Comparison of ENCODE assay signal across 8 cellular contexts in the genomic region with DNA sequence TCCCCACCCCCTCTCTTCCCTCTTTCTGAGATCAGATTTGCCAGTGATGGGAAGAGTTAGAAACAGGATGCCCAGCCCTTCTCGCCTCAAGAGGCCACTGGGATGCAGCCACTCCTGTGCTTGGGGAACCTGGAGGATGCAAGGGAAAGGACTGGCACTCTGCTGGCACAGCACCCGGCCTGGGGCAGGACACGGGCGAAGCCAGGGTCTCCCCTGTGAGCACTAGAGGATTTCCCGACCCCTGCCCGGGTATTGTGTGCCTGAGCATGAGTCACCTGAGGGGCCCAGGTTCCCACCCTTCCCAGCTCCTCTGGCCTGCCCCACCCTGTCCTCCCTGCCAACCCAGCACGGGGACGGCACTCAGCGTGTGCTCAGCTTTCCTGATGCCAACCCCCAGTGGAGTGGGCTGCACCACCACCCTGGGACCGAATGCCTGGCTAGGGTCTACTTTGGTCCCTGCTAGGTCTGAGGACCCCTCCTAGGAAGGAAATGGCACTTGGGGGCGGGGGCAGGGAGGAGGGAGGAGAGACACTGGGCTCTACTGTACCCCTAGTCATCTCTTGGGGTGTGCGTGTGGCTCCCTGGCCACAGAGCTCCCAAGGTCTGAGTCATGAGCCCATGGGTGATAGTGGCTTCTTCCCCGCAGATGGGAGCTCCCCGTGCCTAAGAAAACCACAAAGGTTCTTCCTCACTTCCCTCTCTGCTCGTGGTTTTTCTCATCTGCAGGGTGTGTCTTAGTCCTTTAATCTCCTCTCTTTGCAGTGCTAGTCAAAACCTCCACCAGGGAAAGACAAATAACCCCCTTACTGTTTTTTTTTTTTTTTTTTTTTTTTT. TPM values are rescaled to one million over a fixed set of nuclear protein-coding genes. Genes with fewer than 3 reads are reported as not detected.
A peak's percentile ranks its signal among the peaks of the same experiment; 100 is the strongest.
DNase-seq lines count a peak whose midpoint lies in the region; ATAC-seq and TF ChIP-seq lines count a peak whose summit lies in the region.

No MANE protein-coding gene starts in this region.

- H3K79me2 ChIP-seq in osteoblast (ENCODE audit: insufficient read depth, low read length) = peaks cover 86% of the 10 kb centered on the region

- peaks cover 18% of the 10 kb centered on the region for H3K36me3 ChIP-seq in BE2C
- H3K36me3 ChIP-seq in osteoblast (ENCODE audit: insufficient read depth, low read length) = peaks cover 18% of the 10 kb centered on the region
- peaks cover 0 to 15% (median 0%) of the 10 kb centered on the region in 3 donors for H3K36me3 ChIP-seq in tibial nerve

- no peaks in the 10 kb centered on the region for H3K9me3 ChIP-seq in BE2C
- no peaks in the 10 kb centered on the region for H3K9me3 ChIP-seq in osteoblast (ENCODE audit: low read depth, low read length)
- no peaks in the 10 kb centered on the region for H3K9me3 ChIP-seq in tibial nerve

- no peaks in the 10 kb centered on the region for H3K9me3 Mint-ChIP-seq in effector memory CD8-positive, alpha-beta T cell

- H4K20me1 ChIP-seq in osteoblast (ENCODE audit: insufficient read depth, low read length) = peaks cover 23% of the 10 kb centered on the region

- no peak for TF ChIP-seq CTCF in BE2C (IDR thresholded peaks at IDR 0.05; ENCODE audit: low read depth, low read length)
- no peak for TF ChIP-seq CTCF in osteoblast (IDR thresholded peaks at IDR 0.05; ENCODE audit: extremely low read depth, low read depth, low read length)
- no peak for TF ChIP-seq CTCF in tibial nerve (IDR thresholded peaks at IDR 0.05)

- no peaks in the 10 kb centered on the region for H3K27me3 Mint-ChIP-seq in effector memory CD8-positive, alpha-beta T cell

- H3K27ac Mint-ChIP-seq in effector memory CD8-positive, alpha-beta T cell = peak overlapping the region; percentile 93 to 97

- H3K4me1 Mint-ChIP-seq in effector memory CD8-positive, alpha-beta T cell (ENCODE audit: low read depth in 2 of 2) = peaks cover 68% of the 10 kb centered on the region in 2 donors

- WGBS in tibial nerve, 2 donors = 13 to 19% methylated on average over 8 to 12 of the region's 15 CpGs

- H3K27me3 ChIP-seq in BE2C = no peaks in the 10 kb centered on the region
- H3K27me3 ChIP-seq in osteoblast (ENCODE audit: insufficient read depth, low read length) = no peaks in the 10 kb centered on the region
- H3K27me3 ChIP-seq in tibial nerve = no peaks in the 10 kb centered on the region

- peaks cover 98% of the 10 kb centered on the region for H3K36me3 Mint-ChIP-seq in effector memory CD8-positive, alpha-beta T cell (ENCODE audit: insufficient read depth)

- no peak for TF ChIP-seq POLR2A in tibial nerve (IDR thresholded peaks at IDR 0.05)

- H3K4me3 ChIP-seq in BE2C (ENCODE audit: low read depth, low read length) (peak overlapping the region; percentile 18), osteoblast (ENCODE audit: insufficient read depth, low read length) (peak overlapping the region; percentile 60), tibial nerve (peak overlapping the region in 2 of 4 donors; percentile 16 to 23)

- peaks cover 63% of the 10 kb centered on the region for H3K4me1 ChIP-seq in BE2C
- H3K4me1 ChIP-seq in osteoblast (ENCODE audit: insufficient read depth, low read length) = peaks cover 83% of the 10 kb centered on the region
- peaks cover 24 to 99% (median 86%) of the 10 kb centered on the region in 4 donors for H3K4me1 ChIP-seq in tibial nerve

- H3K27ac ChIP-seq in osteoblast (ENCODE audit: low read depth, low read length) (peak overlapping the region; percentile 100), tibial nerve (peak overlapping the region; percentile 94 to 98 (median 96))

- peak overlapping the region; percentile 77 for H3K4me2 ChIP-seq in osteoblast (ENCODE audit: insufficient read depth, low read length)

- no peak overlapping the region for H2AFZ ChIP-seq in osteoblast (ENCODE audit: low read length)

- peak in 1 of 2 donors; percentile 14 for TF ChIP-seq EP300 in tibial nerve (IDR thresholded peaks at IDR 0.05)

- H3K4me3 Mint-ChIP-seq in effector memory CD8-positive, alpha-beta T cell = peak overlapping the region; percentile 21 to 46

- DNase-seq in BE2C (no peak), MV-4-11 (lab: John Stamatoyannopoulos, UW) (peak; percentile 100), osteoblast (ENCODE audit: insufficient read length, low spot score, missing footprints) (peak; percentile 90), tibial nerve (ENCODE audit: low spot score in 2 of 2) (no peak), superior temporal gyrus (ENCODE audit: extremely low spot score) (no peak)
- DNase-seq in activated CD8-positive, alpha-beta memory T cell treated with anti-CD3 and anti-CD28 coated beads for 1 hour (ENCODE audit: extremely low read depth in 1 of 2, low read depth in 1 of 2) = peak; percentile 55 to 73
- DNase-seq in effector memory CD8-positive, alpha-beta T cell = peak; percentile 65 to 75 (median 72)

- ATAC-seq in GM21619 (IDR thresholded peaks at IDR 0.05; ENCODE audit: unreplicated experiment) = peak; percentile 46
- ATAC-seq in effector memory CD8-positive, alpha-beta T cell (replicated peaks) = peak; percentile 69

RNA-seq across cellular contexts. Expression of a gene that starts 12.4 kb away (rescaled TPM):
- polyA plus RNA-seq in BE2C (2012; ENCODE audit: insufficient read depth, insufficient read length, low read depth) = 312 TPM
- total RNA-seq in osteoblast = 774 and 854 TPM in 2 replicates
- 100 to 1,000 TPM; 371 to 501 (median 419) TPM for total RNA-seq in tibial nerve

RNA-seq across cellular contexts. Expression of a gene that starts 26.5 kb away (rescaled TPM):
- polyA plus RNA-seq in BE2C (2012; ENCODE audit: insufficient read depth, insufficient read length, low read depth) = 1.6 TPM
- total RNA-seq in osteoblast = 1.5 and 1.8 TPM in 2 replicates
- total RNA-seq in tibial nerve = 1 to 10 TPM; 1.8 to 4.6 (median 3.5) TPM

RNA-seq across cellular contexts. Expression of a gene that starts 44.7 kb away (rescaled TPM):
- 66.0 TPM for polyA plus RNA-seq in BE2C (2012; ENCODE audit: insufficient read depth, insufficient read length, low read depth)
- 0.88 and 1.1 TPM in 2 replicates for total RNA-seq in osteoblast
- total RNA-seq in tibial nerve = 1 to 10 TPM in 1 of 4 donors, under 1 TPM in 3; under 0.01 to 1.2 (median 0.43) TPM

Comparison
In these comparisons a context has a peak if more than half of its experiments do, and no peak if none do; other contexts are left out.
1. DNase-seq: peak in MV-4-11 (single experiment), activated CD8-positive, alpha-beta memory T cell treated with anti-CD3 and anti-CD28 coated beads for 1 hour (2 of 2), effector memory CD8-positive, alpha-beta T cell (3 of 3) and osteoblast (single experiment); none in BE2C (single experiment), tibial nerve (0 of 2) and superior temporal gyrus (single experiment).